In genomic region chr3:36991147-36991546, GRCh38 we compare ENCODE assay signal across 7 cellular contexts. TPM values are rescaled to one million over a fixed set of nuclear protein-coding genes. Genes with fewer than 3 reads are reported as not detected.
DNase-seq lines count a peak whose midpoint lies in the region; ATAC-seq and TF ChIP-seq lines count a peak whose summit lies in the region.

No MANE protein-coding gene starts in this region.

- H3K27ac Mint-ChIP-seq in type B pancreatic cell = no peak overlapping the region

- H3K36me3 ChIP-seq in NT2/D1 (ENCODE audit: insufficient read depth, insufficient read length, low read length) = peaks cover 72% of the 10 kb centered on the region

- ATAC-seq in foreskin keratinocyte (no peak), HG03039 (IDR thresholded peaks at IDR 0.05; ENCODE audit: unreplicated experiment) (no peak), HG03354 (IDR thresholded peaks at IDR 0.05; ENCODE audit: poor library complexity, severe bottlenecking, unreplicated experiment) (no peak)

- H3K4me1 Mint-ChIP-seq in type B pancreatic cell (ENCODE audit: unreplicated experiment) = peaks cover 18% of the 10 kb centered on the region

- no peak overlapping the region for H3K9ac ChIP-seq in NT2/D1 (ENCODE audit: insufficient read length, low read depth)

- H3K27ac ChIP-seq in foreskin keratinocyte = peak overlapping the region; percentile 89

- peaks cover 10% of the 10 kb centered on the region; the same call in 1 of the 2 replicates for H3K9me3 ChIP-seq in NT2/D1 (ENCODE audit: insufficient read depth, low read length)

- no peaks in the 10 kb centered on the region for H3K9me3 Mint-ChIP-seq in type B pancreatic cell

- H3K4me3 Mint-ChIP-seq in type B pancreatic cell = no peak overlapping the region

- no peaks in the 10 kb centered on the region for H3K27me3 Mint-ChIP-seq in type B pancreatic cell

- TF ChIP-seq CTCF in GM12865 (IDR thresholded peaks at IDR 0.05; ENCODE audit: insufficient read depth, low read depth, low read length, missing control alignments) = no peak
- no peak for TF ChIP-seq CTCF in foreskin keratinocyte (conservative IDR thresholded peaks at IDR 0.05)
- no peak for TF ChIP-seq CTCF in type B pancreatic cell (conservative IDR thresholded peaks at IDR 0.05)

- H3K36me3 Mint-ChIP-seq in type B pancreatic cell = peaks cover 30% of the 10 kb centered on the region

- peak overlapping the region; percentile 88 for H3K4me3 ChIP-seq in GM12865 (ENCODE audit: low read depth, low read length)
- H3K4me3 ChIP-seq in NT2/D1 (ENCODE audit: insufficient read length, low read depth) = peak overlapping the region; percentile 10

- no peaks in the 10 kb centered on the region for H3K4me1 ChIP-seq in NT2/D1 (ENCODE audit: insufficient read depth, insufficient read length)
- peaks cover 10% of the 10 kb centered on the region for H3K4me1 ChIP-seq in foreskin keratinocyte

- no peaks in the 10 kb centered on the region for H3K27me3 ChIP-seq in NT2/D1 (ENCODE audit: insufficient read depth, insufficient read length)
- H3K27me3 ChIP-seq in foreskin keratinocyte = no peaks in the 10 kb centered on the region

- DNase-seq in GM12865 (ENCODE audit: low read depth) (peak; percentile 68), NT2/D1 (ENCODE audit: low read depth, low spot score) (no peak), foreskin keratinocyte (no peak), type B pancreatic cell (ENCODE audit: extremely low spot score, unreplicated experiment) (no peak)
- DNase-seq in stimulated activated CD4-positive, alpha-beta T cell treated with anti-CD3 and anti-CD28 coated beads, Interleukin-1b, Interleukin-23, amount 100 ng/mL, for 48 hours = peak; percentile 54

RNA-seq across cellular contexts. Expression of gene EPM2AIP1, which starts 1.8 kb away (rescaled TPM):
- total RNA-seq in foreskin keratinocyte (5.1 and 6.1 TPM in 2 replicates), type B pancreatic cell (ENCODE audit: low replicate concordance) (27.5 and 29.2 TPM in 2 replicates)
- polyA plus RNA-seq in foreskin keratinocyte = 1.3 TPM in 2 replicates

RNA-seq across cellular contexts. Expression of gene MLH1, which starts 2.2 kb away (rescaled TPM):
- total RNA-seq in foreskin keratinocyte (54.5 and 59.9 TPM in 2 replicates), type B pancreatic cell (ENCODE audit: low replicate concordance) (29.5 and 41.0 TPM in 2 replicates)
- polyA plus RNA-seq in foreskin keratinocyte = 28.9 and 33.9 TPM in 2 replicates

RNA-seq across cellular contexts. Expression of gene TRANK1, which starts 46.3 kb away (rescaled TPM):
- total RNA-seq in foreskin keratinocyte (1.9 and 2.7 TPM in 2 replicates), type B pancreatic cell (ENCODE audit: low replicate concordance) (8.6 and 18.0 TPM in 2 replicates)
- 0.31 and 0.34 TPM in 2 replicates for polyA plus RNA-seq in foreskin keratinocyte

Comparison
In these comparisons a context has a peak if more than half of its experiments do, and no peak if none do; other contexts are left out.
1. DNase-seq: peak in GM12865 (single experiment) and stimulated activated CD4-positive, alpha-beta T cell treated with anti-CD3 and anti-CD28 coated beads, Interleukin-1b, Interleukin-23, amount 100 ng/mL, for 48 hours (single experiment); none in NT2/D1 (single experiment), foreskin keratinocyte (0 of 2) and type B pancreatic cell (single experiment).